ENCODE assay signal across 11 cellular contexts in genomic region chr9:25948182-25948581, GRCh38.
"Had no signal": no experiment of that assay in that cellular context is flagged by ENCODE, and none has a peak within 500 bp of the region (broad histone marks: within the 10 kb centered on the region; RNA-seq: fewer than 3 reads in every experiment).

No MANE protein-coding gene starts in this region.

- DNase-seq: GM23248, GOT3, H7, H9, HCEC 1CT, HFFc6 had no signal

- H3K9me3 ChIP-seq: HAP-1 had no signal

- FAIRE-seq: H1, H54 had no signal

- H3K4me2 ChIP-seq: GM23338 had no signal

- H3K4me1 ChIP-seq: HAP-1 had no signal

- H3K4me3 ChIP-seq: GM23248, GM23338, HAP-1 had no signal

- ATAC-seq: GM23338, HCT116 had no signal

- H3K27ac ChIP-seq: GM23248 had no signal
